18 cellular contexts compared by ENCODE assay signal in genomic region chr21:25995283-25995682, GRCh38.
"Had no signal": no experiment of that assay in that cellular context is flagged by ENCODE, and none has a peak within 500 bp of the region (broad histone marks: within the 10 kb centered on the region; RNA-seq: fewer than 3 reads in every experiment).

No MANE protein-coding gene starts in this region.

- ATAC-seq: body of pancreas; right cardiac atrium; stimulated activated naive CD8-positive, alpha-beta T cell treated with anti-CD3 and anti-CD28 coated beads, Interleukin-15, Interleukin-2, amounts not matched to agents 100 U/mL and 50 U/mL, for 24 hours had no signal

- H3K27ac ChIP-seq: prostate gland, testis, upper lobe of left lung, WERI-Rb-1 had no signal

- H3K27ac Mint-ChIP-seq: activated naive CD8-positive, alpha-beta T cell treated with anti-CD3 and anti-CD28 coated beads for 36 hours had no signal

- H3K9me3 Mint-ChIP-seq: activated naive CD8-positive, alpha-beta T cell treated with anti-CD3 and anti-CD28 coated beads for 36 hours; neural crest cell had no signal

- H3K4me1 Mint-ChIP-seq: activated naive CD8-positive, alpha-beta T cell treated with anti-CD3 and anti-CD28 coated beads for 36 hours had no signal

- H3K27me3 Mint-ChIP-seq: activated naive CD8-positive, alpha-beta T cell treated with anti-CD3 and anti-CD28 coated beads for 36 hours had no signal

- H3K4me3 Mint-ChIP-seq: activated naive CD8-positive, alpha-beta T cell treated with anti-CD3 and anti-CD28 coated beads for 36 hours; neural crest cell had no signal

- DNase-seq: activated CD4-positive, alpha-beta T cell treated with anti-CD3 and anti-CD28 coated beads, Interleukin-2, amount 50 U/mL, for 48 hours; activated naive CD8-positive, alpha-beta T cell treated with anti-CD3 and anti-CD28 coated beads for 36 hours; amniotic stem cell; body of pancreas; central memory CD4-positive, alpha-beta T cell; effector CD8-positive, alpha-beta T cell; foreskin fibroblast; kidney; left ventricle myocardium superior; right cardiac atrium; stimulated activated CD4-positive, alpha-beta T cell treated with anti-CD3 and anti-CD28 coated beads, Interleukin-2, amount 100 ng/mL, for 24 hours; stimulated activated naive CD8-positive, alpha-beta T cell treated with anti-CD3 and anti-CD28 coated beads, Interleukin-15, Interleukin-2, amounts not matched to agents 100 U/mL and 50 U/mL, for 24 hours; T-helper 2 cell; testis; upper lobe of left lung; WERI-Rb-1 had no signal
